ENCODE assay signal across 28 cellular contexts in the genomic region with DNA sequence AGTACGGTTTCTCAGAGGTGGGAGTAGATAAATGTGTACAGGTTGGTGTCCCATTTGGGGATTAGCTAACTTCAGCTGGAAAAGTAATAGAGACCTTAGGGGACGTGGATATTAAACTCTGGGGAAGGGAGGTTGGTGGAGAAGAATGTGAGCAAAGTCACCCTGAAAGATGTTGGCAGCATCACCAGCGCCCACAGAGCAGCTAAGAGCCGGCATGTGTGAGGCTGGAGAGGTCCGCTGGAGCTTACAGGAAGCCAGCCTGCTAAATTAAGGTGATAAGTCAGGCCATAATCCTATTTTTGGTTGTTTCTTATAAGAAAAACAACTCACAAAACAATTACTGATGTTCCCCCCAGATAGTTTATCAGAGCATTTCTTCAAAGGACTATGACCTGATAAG. TPM values are rescaled to one million over a fixed set of nuclear protein-coding genes. Genes with fewer than 3 reads are reported as not detected.
DNase-seq lines count a peak whose midpoint lies in the region; ATAC-seq and TF ChIP-seq lines count a peak whose summit lies in the region.
"Had no signal": no experiment of that assay in that cellular context is flagged by ENCODE, and none has a peak within 500 bp of the region (broad histone marks: within the 10 kb centered on the region; RNA-seq: fewer than 3 reads in every experiment).

No MANE protein-coding gene starts in this region.

- in situ Hi-C loops in GM13976 (cut with MboI; ENCODE audit: low sequenced_read_pairs, unreplicated experiment) = no loop called here

- no peak for TF ChIP-seq POLR2A in heart left ventricle (IDR thresholded peaks at IDR 0.05)
- TF ChIP-seq POLR2A in sigmoid colon (IDR thresholded peaks at IDR 0.05) = no peak

- peak in 1 of 5 donors; percentile 43 for DNase-seq in heart left ventricle
- no peak for DNase-seq in Right ventricle myocardium inferior (ENCODE audit: missing footprints)
- no peak for DNase-seq in foreskin keratinocyte
- DNase-seq in islet precursor cell = peak; percentile 12
- peak; percentile 4 for DNase-seq in sigmoid colon
- DNase-seq in GM13976 (ENCODE audit: low spot score) = no peak
- DNase-seq: AML-193; C1 segment of cervical spinal cord; CD4-positive, alpha-beta memory T cell; DMS 273 treated with DMSO at 0.1 percent for 48 hours; DMS79; EL; GDM1; H7; IMR-90; KG1; MG63; NCI-H1105 treated with DMSO at 0.1 percent for 48 hours; NCI-H146; NCI-H1930; NCI-H2107; NCI-H524 treated with DMSO at 0.1 percent for 48 hours; NCI-H774; SJCRH30 had no signal

- no peaks in the 10 kb centered on the region for H3K27me3 ChIP-seq in heart left ventricle
- H3K27me3 ChIP-seq in foreskin keratinocyte = no peaks in the 10 kb centered on the region
- H3K27me3 ChIP-seq in sigmoid colon = no peaks in the 10 kb centered on the region
- H3K27me3 ChIP-seq: MG63, SJCRH30 had no signal

- ATAC-seq in heart left ventricle (peak in 3 of 4 donors; percentile 39 to 55 (median 47)), Right ventricle myocardium inferior (no peak), foreskin keratinocyte (no peak), HG02759 (IDR thresholded peaks at IDR 0.05; ENCODE audit: unreplicated experiment) (no peak), HG02938 (IDR thresholded peaks at IDR 0.05; ENCODE audit: unreplicated experiment) (no peak)
- ATAC-seq: GM12878, SK-N-SH treated with all-trans-retinoic acid at 6 μM for 48 hours had no signal

- TF ChIP-seq EP300 in sigmoid colon (IDR thresholded peaks at IDR 0.05) = no peak

- peaks cover 0 to 4% (median 0%) of the 10 kb centered on the region in 9 donors for H3K36me3 ChIP-seq in heart left ventricle
- no peaks in the 10 kb centered on the region for H3K36me3 ChIP-seq in sigmoid colon
- H3K36me3 ChIP-seq: MG63 had no signal

- no peaks in the 10 kb centered on the region for H3K9me3 ChIP-seq in heart left ventricle
- no peaks in the 10 kb centered on the region for H3K9me3 ChIP-seq in sigmoid colon
- H3K9me3 ChIP-seq: MG63, SJCRH30 had no signal

- TF ChIP-seq CTCF in heart left ventricle (IDR thresholded peaks at IDR 0.05) (no peak), foreskin keratinocyte (conservative IDR thresholded peaks at IDR 0.05) (no peak), sigmoid colon (IDR thresholded peaks at IDR 0.05) (no peak), GM13976 (IDR thresholded peaks at IDR 0.05; ENCODE audit: borderline replicate concordance, control extremely low read depth, extremely low read depth, insufficient read depth, missing control alignments) (no peak)

- WGBS in heart left ventricle, 4 donors = 56 to 61% (median 57%) methylated on average over 5 of the region's 5 CpGs
- WGBS in sigmoid colon, 2 donors = 89 to 91% methylated on average over 5 of the region's 5 CpGs

- H3K4me1 ChIP-seq in heart left ventricle = peaks cover 0 to 71% (median 34%) of the 10 kb centered on the region in 12 donors
- H3K4me1 ChIP-seq in foreskin keratinocyte = peaks cover 72% of the 10 kb centered on the region
- H3K4me1 ChIP-seq in sigmoid colon = peaks cover 0 to 57% (median 41%) of the 10 kb centered on the region in 4 donors
- H3K4me1 ChIP-seq: SJCRH30 had no signal

- intact Hi-C loops in heart left ventricle (cut with DNase I) = loop anchor here in 1 of 10 donors (10.0 kb wide), 1 partner anchor 133 kb away; no protein-coding TSS in a partner anchor
- intact Hi-C loops in Right ventricle myocardium inferior (cut with DNase I) = no loop called here
- intact Hi-C loops in sigmoid colon (cut with DNase I) = no loop called here

- H3K4me3 ChIP-seq in heart left ventricle (no peak overlapping the region), sigmoid colon (no peak overlapping the region)
- H3K4me3 ChIP-seq: GM12878, MG63, SJCRH30 had no signal

- H3K27ac ChIP-seq in heart left ventricle (peak overlapping the region in 6 of 12 donors; percentile 0 to 62 (median 46)), foreskin keratinocyte (peak overlapping the region; percentile 84), sigmoid colon (no peak overlapping the region)
- H3K27ac ChIP-seq: SJCRH30 had no signal

RNA-seq across cellular contexts. Expression of a gene that starts 12.2 kb away (rescaled TPM):
- total RNA-seq in heart left ventricle (100 to 1,000 TPM in 5 of 9 donors, 10 to 100 TPM in 4; 59.3 to 231 (median 137) TPM), Right ventricle myocardium inferior (119 TPM), foreskin keratinocyte (171 and 183 TPM in 2 replicates), sigmoid colon (100 to 1,000 TPM in 2 of 4 donors, 10 to 100 TPM in 2; 77.3 to 179 (median 109) TPM)
- polyA plus RNA-seq in heart left ventricle (10 to 100 TPM; 21.5 to 65.6 TPM), foreskin keratinocyte (147 and 151 TPM in 2 replicates), sigmoid colon (10 to 100 TPM in 2 of 3 donors, 1 to 10 TPM in 1; 6.6 to 38.8 (median 11.8) TPM)

Comparison
In these comparisons a context has a peak if more than half of its experiments do, and no peak if none do; other contexts are left out.
1. ATAC-seq: peak in heart left ventricle (3 of 4); none in Right ventricle myocardium inferior (single experiment), foreskin keratinocyte (single experiment), HG02759 (single experiment) and HG02938 (single experiment).
2. DNase-seq: peak in islet precursor cell (single experiment) and sigmoid colon (single experiment); none in Right ventricle myocardium inferior (single experiment), foreskin keratinocyte (0 of 2) and GM13976 (single experiment).